10 cellular contexts compared by ENCODE assay signal in the genomic region with DNA sequence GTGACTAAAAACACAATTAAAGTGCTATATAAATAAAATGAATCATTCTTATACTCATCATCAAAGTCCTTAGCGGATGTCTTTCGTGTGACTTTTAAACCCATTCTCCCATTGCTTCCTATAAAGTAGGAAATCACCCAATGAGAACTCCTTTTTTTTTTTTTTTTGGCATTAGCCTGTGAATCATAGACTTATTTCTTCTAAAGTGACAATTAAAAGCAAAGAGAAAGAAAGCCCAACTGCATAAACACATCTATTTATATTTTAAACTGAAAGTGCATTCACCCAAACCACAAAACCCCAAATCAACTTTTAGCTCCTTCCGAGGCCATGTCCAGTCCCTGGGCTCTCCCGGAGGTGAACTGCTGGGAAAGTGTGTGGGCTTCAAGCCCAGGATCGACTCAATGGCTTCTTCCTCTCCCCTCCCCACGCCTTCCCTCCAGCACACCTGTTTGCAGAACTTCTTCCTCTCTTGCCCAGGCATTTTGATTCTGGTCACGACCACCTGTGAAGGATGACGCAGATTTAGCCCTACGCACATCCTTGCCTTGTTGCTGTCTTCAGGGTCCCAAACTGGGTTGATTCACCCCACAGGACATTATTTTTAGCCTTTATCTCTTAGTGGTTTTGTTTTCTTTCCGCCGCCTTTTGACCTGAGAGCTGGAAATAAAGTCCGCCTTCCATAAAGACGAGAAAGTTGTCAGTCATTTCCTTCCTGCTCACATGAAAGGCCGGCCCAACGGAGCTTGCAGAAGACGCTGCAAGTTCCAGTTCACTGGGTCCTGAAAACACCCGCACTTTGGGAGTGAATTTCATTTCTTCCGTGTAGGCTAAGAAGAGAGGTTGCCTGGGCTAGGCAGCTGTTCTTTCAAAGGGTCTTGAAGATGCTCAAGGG.
DNase-seq lines count a peak whose midpoint lies in the region; ATAC-seq, FAIRE-seq and TF ChIP-seq lines count a peak whose summit lies in the region.
"Had no signal": no experiment of that assay in that cellular context is flagged by ENCODE, and none has a peak within 500 bp of the region (broad histone marks: within the 10 kb centered on the region; RNA-seq: fewer than 3 reads in every experiment).

No MANE protein-coding gene starts in this region.

- H3K9me3 ChIP-seq in esophagus squamous epithelium = no peaks in the 10 kb centered on the region

- no peak for TF ChIP-seq POLR2A in esophagus squamous epithelium (IDR thresholded peaks at IDR 0.05)

- no peaks in the 10 kb centered on the region for H3K27me3 ChIP-seq in esophagus squamous epithelium
- H3K27me3 ChIP-seq: cardiac muscle cell had no signal

- H3K9me3 Mint-ChIP-seq in central memory CD8-positive, alpha-beta T cell = no peaks in the 10 kb centered on the region

- no peak for TF ChIP-seq CTCF in esophagus squamous epithelium (IDR thresholded peaks at IDR 0.05)

- H3K4me3 Mint-ChIP-seq in central memory CD8-positive, alpha-beta T cell = peak overlapping the region; percentile 75

- intact Hi-C loops in esophagus squamous epithelium (cut with DNase I) = no loop called here

- ATAC-seq in GM19463 (IDR thresholded peaks at IDR 0.05; ENCODE audit: unreplicated experiment) = peak; percentile 66
- peak; percentile 70 for ATAC-seq in HG03460 (IDR thresholded peaks at IDR 0.05; ENCODE audit: unreplicated experiment)
- ATAC-seq in central memory CD8-positive, alpha-beta T cell (replicated peaks; ENCODE audit: extremely low read depth, poor library complexity, severe bottlenecking) = peak; percentile 63
- ATAC-seq: HCT116 had no signal

- WGBS in esophagus squamous epithelium, 2 donors = 59 to 65% methylated on average over 14 to 17 of the region's 18 CpGs

- peak overlapping the region; percentile 11 for H3K27ac Mint-ChIP-seq in central memory CD8-positive, alpha-beta T cell (ENCODE audit: low read depth)

- H3K4me3 ChIP-seq in esophagus squamous epithelium = peak overlapping the region in 1 of 4 donors; percentile 44
- H3K4me3 ChIP-seq: cardiac muscle cell had no signal

- H3K4me1 Mint-ChIP-seq in central memory CD8-positive, alpha-beta T cell = peaks cover 7% of the 10 kb centered on the region

- H3K27me3 Mint-ChIP-seq in central memory CD8-positive, alpha-beta T cell = peaks cover 41% of the 10 kb centered on the region

- peak; percentile 87 for FAIRE-seq in G401.6 (lab: Jason Lieb, UNC)

- H3K4me1 ChIP-seq in esophagus squamous epithelium = no peaks in the 10 kb centered on the region

- peaks cover 3% of the 10 kb centered on the region for H3K36me3 Mint-ChIP-seq in central memory CD8-positive, alpha-beta T cell (ENCODE audit: insufficient read depth)

- DNase-seq in central memory CD8-positive, alpha-beta T cell (ENCODE audit: low spot score in 2 of 2) = no peak
- DNase-seq in NCI-H1105 treated with DMSO at 0.1 percent for 48 hours (lab: John Stamatoyannopoulos, UW) (no peak), esophagus squamous epithelium (lab: John Stamatoyannopoulos, UW) (no peak), NCI-H2227 (lab: John Stamatoyannopoulos, UW; ENCODE audit: unreplicated experiment) (no peak), NCI-H82 treated with DMSO at 0.1 percent for 48 hours (lab: John Stamatoyannopoulos, UW; ENCODE audit: unreplicated experiment) (no peak)

- no peak overlapping the region for H3K27ac ChIP-seq in esophagus squamous epithelium
- H3K27ac ChIP-seq: cardiac muscle cell had no signal

- no peaks in the 10 kb centered on the region for H3K36me3 ChIP-seq in esophagus squamous epithelium
- H3K36me3 ChIP-seq: cardiac muscle cell had no signal
